Comparison of ENCODE assay signal across 1 cellular context in genomic region chr1:244904119-244904518, GRCh38.
TF ChIP-seq lines count a peak whose summit lies in the region.

No MANE protein-coding gene starts in this region.

TF ChIP-seq in HEK293, 187 proteins besides CTCF, POLR2A, EP300 and RAD21 (continued from another document):
- TF ChIP-seq PRDM10 (tag by site-specific recombination; IDR thresholded peaks at IDR 0.05), result peak; percentile 68
- 0 out of 2 replicates have a peak, but pooled peaks have one; percentile 51 for TF ChIP-seq ZNF366 (tag by site-specific recombination; conservative IDR thresholded peaks at IDR 0.05)
